Comparison of ENCODE assay signal across 23 cellular contexts in the genomic region with DNA sequence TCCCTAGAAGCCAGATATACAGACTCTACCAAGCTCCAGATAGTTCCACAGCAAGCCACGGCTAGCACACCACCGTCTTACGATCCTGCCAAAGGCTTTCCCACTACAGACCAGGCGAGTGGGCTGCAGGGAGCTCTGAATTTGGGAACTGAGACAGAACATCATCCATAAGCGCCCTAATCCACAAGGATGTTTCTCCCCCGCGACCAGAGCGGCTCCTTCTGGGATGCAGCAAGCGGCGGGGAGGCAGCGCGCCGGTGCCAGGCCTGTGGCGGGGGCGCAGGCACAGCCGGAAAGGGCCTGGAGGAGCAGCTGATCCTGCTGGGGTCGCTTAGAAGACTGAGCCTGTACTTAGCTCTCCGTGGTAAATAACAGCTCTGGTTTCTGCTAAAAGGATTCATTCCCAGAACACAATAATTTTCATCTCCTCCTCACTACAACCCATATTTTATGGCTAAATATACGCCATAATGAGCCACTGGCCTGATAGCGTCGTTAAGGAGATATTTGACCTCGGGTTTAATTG. TPM values are rescaled to one million over a fixed set of nuclear protein-coding genes. Genes with fewer than 3 reads are reported as not detected.
DNase-seq lines count a peak whose midpoint lies in the region; ATAC-seq and TF ChIP-seq lines count a peak whose summit lies in the region.
"Had no signal": no experiment of that assay in that cellular context is flagged by ENCODE, and none has a peak within 500 bp of the region (broad histone marks: within the 10 kb centered on the region; RNA-seq: fewer than 3 reads in every experiment).

No MANE protein-coding gene starts in this region.

- no peaks in the 10 kb centered on the region for H3K9me2 ChIP-seq in GM23338 (ENCODE audit: insufficient read depth)

- peaks cover 13% of the 10 kb centered on the region; the same call in 1 of the 2 replicates for H4K20me1 ChIP-seq in GM23338 (replicated peaks; ENCODE audit: insufficient read depth)
- no peaks in the 10 kb centered on the region for H4K20me1 ChIP-seq in smooth muscle cell (ENCODE audit: low read depth)

- no peak overlapping the region for H2BK5ac ChIP-seq in mesenchymal stem cell (ENCODE audit: low read depth, low read length, poor library complexity, severe bottlenecking)

- H3K9me3 ChIP-seq in mesenchymal stem cell (ENCODE audit: control insufficient read depth, low read length) (peaks cover 11% of the 10 kb centered on the region), smooth muscle cell (replicated peaks; ENCODE audit: low read depth) (no peaks in the 10 kb centered on the region)
- H3K9me3 ChIP-seq: BLaER1 had no signal

- H3K4me2 ChIP-seq in GM23338 (peak overlapping the region; percentile 77), mesenchymal stem cell (ENCODE audit: low read length, poor library complexity, severe bottlenecking) (no peak overlapping the region), smooth muscle cell (peak overlapping the region; percentile 59)
- H3K4me2 ChIP-seq: BLaER1 had no signal

- H3K27me3 ChIP-seq in GM23338 (ENCODE audit: insufficient read depth) (peaks cover 96% of the 10 kb centered on the region), mesenchymal stem cell (ENCODE audit: control insufficient read depth in 1 of 2, insufficient read depth in 1 of 2, low read length in 2 of 2) (peaks cover 93 to 96% of the 10 kb centered on the region in 2 experiments), smooth muscle cell (ENCODE audit: low read depth) (peaks cover 83% of the 10 kb centered on the region)

- ATAC-seq in GM23338, result peak; percentile 18
- no peak for ATAC-seq in HG03175 (IDR thresholded peaks at IDR 0.05; ENCODE audit: unreplicated experiment)
- ATAC-seq: effector memory CD8-positive, alpha-beta T cell; stimulated activated memory B cell treated with anti-CD40 and anti-IgM and Interleukin-4, amounts not matched to agents 10 μg/mL and 1 μg/mL and 100 μg/mL, for 72 hours; T-cell had no signal

- H2BK120ac ChIP-seq in mesenchymal stem cell (ENCODE audit: low read depth, low read length), result peak overlapping the region; percentile 88

- H2BK12ac ChIP-seq in mesenchymal stem cell (ENCODE audit: low read length in 2 of 2), result peak overlapping the region; percentile 21 to 69

- no peak for TF ChIP-seq CTCF in GM23338 (conservative IDR thresholded peaks at IDR 0.05; ENCODE audit: low read depth in 2 of 2)
- TF ChIP-seq CTCF in chondrocyte (IDR thresholded peaks at IDR 0.05), result no peak
- no peak for TF ChIP-seq CTCF in smooth muscle cell (IDR thresholded peaks at IDR 0.05; ENCODE audit: borderline replicate concordance, insufficient read depth, poor library complexity, severe bottlenecking)

- H3F3A ChIP-seq in GM23338 (replicated peaks; ENCODE audit: low read depth) (peaks cover 4% of the 10 kb centered on the region; the same call in 1 of the 2 replicates), smooth muscle cell (ENCODE audit: low read depth) (peaks cover 6% of the 10 kb centered on the region)

- peak overlapping the region; percentile 55 to 83 for H3K4ac ChIP-seq in mesenchymal stem cell (ENCODE audit: low read depth in 1 of 2, low read length in 2 of 2)

- H3K79me1 ChIP-seq in mesenchymal stem cell (replicated peaks; ENCODE audit: low read length, poor library complexity, severe bottlenecking), result no peaks in the 10 kb centered on the region

- DNase-seq in GM23338 (ENCODE audit: low spot score) (no peak), chondrocyte (ENCODE audit: low spot score) (peak; percentile 43), mesenchymal stem cell (peak; percentile 47), smooth muscle cell (lab: John Stamatoyannopoulos, UW; ENCODE audit: unreplicated experiment) (no peak), HuH-7 (ENCODE audit: low spot score) (no peak)
- no peak for DNase-seq in activated T-helper 1 cell treated with anti-CD3 and anti-CD28 coated beads, Interleukin-12 subunit alpha, Interleukin-12 subunit beta, Interleukin-2, Interleukin-4 antibody, amounts not matched to agents 30 ng/mL and 10 ng/mL and 1 ng/mL, durations not matched to agents 14 hours and 24 hours and 36 hours (ENCODE audit: low spot score)
- no peak for DNase-seq in activated CD4-positive, alpha-beta T cell treated with anti-CD3 and anti-CD28 coated beads, Interleukin-2, amount 50 U/mL, for 1 hour
- DNase-seq: activated CD4-positive, alpha-beta T cell treated with anti-CD3 and anti-CD28 coated beads, Interleukin-2, amount 10 ng/mL, durations not matched to agents 24 days and 14 days; activated naive CD8-positive, alpha-beta T cell treated with anti-CD3 and anti-CD28 coated beads, Interleukin-2, amount 10 ng/mL, durations not matched to agents 7 days and 5 days; cerebellar nuclear complex; effector memory CD8-positive, alpha-beta T cell; NCI-H1105 treated with DMSO at 0.1 percent for 48 hours; NK-92 treated with Interleukin-12 subunit alpha and Interleukin-12 subunit beta, amount 100 ng/mL, for 24 hours; SIG-M5; stimulated activated CD4-positive, alpha-beta T cell treated with anti-CD3 and anti-CD28 coated beads, Interleukin-2, amount 100 ng/mL, for 24 hours; T-cell had no signal

- peak overlapping the region; percentile 88 for H4K8ac ChIP-seq in mesenchymal stem cell (ENCODE audit: low read length)

- peaks cover 25% of the 10 kb centered on the region; the same call in 1 of the 2 replicates for H3K4me1 ChIP-seq in GM23338 (ENCODE audit: insufficient read depth)
- H3K4me1 ChIP-seq in mesenchymal stem cell (ENCODE audit: control insufficient read depth, insufficient read depth, low read depth, low read length), result peaks cover 5% of the 10 kb centered on the region
- peaks cover 48% of the 10 kb centered on the region for H3K4me1 ChIP-seq in smooth muscle cell (ENCODE audit: low read depth)
- H3K4me1 ChIP-seq: BLaER1 had no signal

- no peak overlapping the region for H3K14ac ChIP-seq in mesenchymal stem cell (ENCODE audit: low read length in 2 of 2)

- peak overlapping the region in 1 of 2 experiments; percentile 87 for H3K23ac ChIP-seq in mesenchymal stem cell (ENCODE audit: low read length in 2 of 2)

- WGBS in mesenchymal stem cell, result 33% methylated on average over 22 of the region's 22 CpGs
- WGBS in smooth muscle cell (ENCODE audit: low lambda C conversion rate), result 20% methylated on average over 22 of the region's 22 CpGs

- H3K36me3 ChIP-seq in GM23338 (ENCODE audit: insufficient read depth) (no peaks in the 10 kb centered on the region), mesenchymal stem cell (ENCODE audit: control insufficient read depth in 1 of 2, insufficient read depth in 2 of 2, low read depth in 1 of 2, low read length in 2 of 2) (no peaks in the 10 kb centered on the region), smooth muscle cell (ENCODE audit: low read depth) (no peaks in the 10 kb centered on the region)
- H3K36me3 ChIP-seq: BLaER1 had no signal

- H3K27ac Mint-ChIP-seq in GM23338, result no peak overlapping the region
- H3K27ac Mint-ChIP-seq in chondrocyte (ENCODE audit: unreplicated experiment), result no peak overlapping the region
- no peak overlapping the region for H3K27ac Mint-ChIP-seq in activated T-helper 1 cell treated with anti-CD3 and anti-CD28 coated beads, Interleukin-12 subunit alpha, Interleukin-12 subunit beta, Interleukin-2, Interleukin-4 antibody, amounts not matched to agents 30 ng/mL and 10 ng/mL and 1 ng/mL, durations not matched to agents 14 hours and 24 hours and 36 hours
- H3K27ac Mint-ChIP-seq: activated CD4-positive, alpha-beta T cell treated with anti-CD3 and anti-CD28 coated beads, Interleukin-2, amount 10 ng/mL, durations not matched to agents 24 days and 14 days; activated naive CD8-positive, alpha-beta T cell treated with anti-CD3 and anti-CD28 coated beads, Interleukin-2, amount 10 ng/mL, durations not matched to agents 7 days and 5 days; effector memory CD8-positive, alpha-beta T cell; nephron; stimulated activated memory B cell treated with anti-CD40 and anti-IgM and Interleukin-4, amounts not matched to agents 10 μg/mL and 1 μg/mL and 100 μg/mL, for 72 hours; T-cell had no signal

- H2AFZ ChIP-seq in GM23338 (no peak overlapping the region), mesenchymal stem cell (ENCODE audit: low read depth, low read length) (no peak overlapping the region), smooth muscle cell (ENCODE audit: low read depth) (no peak overlapping the region)

- peak overlapping the region; percentile 88 for H4K91ac ChIP-seq in mesenchymal stem cell (ENCODE audit: low read length)

- H3K9ac ChIP-seq in mesenchymal stem cell (ENCODE audit: low read length) (no peak overlapping the region), smooth muscle cell (ENCODE audit: low read depth) (no peak overlapping the region)
- H3K9ac ChIP-seq: BLaER1 had no signal

- peak overlapping the region; percentile 44 for H3K4me3 ChIP-seq in GM23338
- no peak overlapping the region for H3K4me3 ChIP-seq in mesenchymal stem cell (ENCODE audit: insufficient read depth in 1 of 2, low read depth in 1 of 2, low read length in 2 of 2)
- H3K4me3 ChIP-seq in smooth muscle cell, result no peak overlapping the region
- H3K4me3 ChIP-seq: BLaER1 had no signal

- H3K4me1 Mint-ChIP-seq in GM23338 (peaks cover 37% of the 10 kb centered on the region), chondrocyte (ENCODE audit: low read depth) (peaks cover 5% of the 10 kb centered on the region)
- no peaks in the 10 kb centered on the region for H3K4me1 Mint-ChIP-seq in activated T-helper 1 cell treated with anti-CD3 and anti-CD28 coated beads, Interleukin-12 subunit alpha, Interleukin-12 subunit beta, Interleukin-2, Interleukin-4 antibody, amounts not matched to agents 30 ng/mL and 10 ng/mL and 1 ng/mL, durations not matched to agents 14 hours and 24 hours and 36 hours (ENCODE audit: low read depth)
- H3K4me1 Mint-ChIP-seq: activated CD4-positive, alpha-beta T cell treated with anti-CD3 and anti-CD28 coated beads, Interleukin-2, amount 10 ng/mL, durations not matched to agents 24 days and 14 days; activated naive CD8-positive, alpha-beta T cell treated with anti-CD3 and anti-CD28 coated beads, Interleukin-2, amount 10 ng/mL, durations not matched to agents 7 days and 5 days; stimulated activated memory B cell treated with anti-CD40 and anti-IgM and Interleukin-4, amounts not matched to agents 10 μg/mL and 1 μg/mL and 100 μg/mL, for 72 hours; T-cell had no signal

- peaks cover 91% of the 10 kb centered on the region for H3K27me3 Mint-ChIP-seq in GM23338 (ENCODE audit: insufficient read depth, low read depth, poor library complexity)
- peaks cover 81% of the 10 kb centered on the region for H3K27me3 Mint-ChIP-seq in chondrocyte (ENCODE audit: low read depth)
- peaks cover 54% of the 10 kb centered on the region for H3K27me3 Mint-ChIP-seq in activated T-helper 1 cell treated with anti-CD3 and anti-CD28 coated beads, Interleukin-12 subunit alpha, Interleukin-12 subunit beta, Interleukin-2, Interleukin-4 antibody, amounts not matched to agents 30 ng/mL and 10 ng/mL and 1 ng/mL, durations not matched to agents 14 hours and 24 hours and 36 hours (ENCODE audit: insufficient read depth)

- peak overlapping the region; percentile 43; the same call in 1 of the 3 replicates for H3K4me3 Mint-ChIP-seq in GM23338
- no peak overlapping the region for H3K4me3 Mint-ChIP-seq in chondrocyte (ENCODE audit: unreplicated experiment)
- H3K4me3 Mint-ChIP-seq in activated T-helper 1 cell treated with anti-CD3 and anti-CD28 coated beads, Interleukin-12 subunit alpha, Interleukin-12 subunit beta, Interleukin-2, Interleukin-4 antibody, amounts not matched to agents 30 ng/mL and 10 ng/mL and 1 ng/mL, durations not matched to agents 14 hours and 24 hours and 36 hours, result no peak overlapping the region
- H3K4me3 Mint-ChIP-seq: activated CD4-positive, alpha-beta T cell treated with anti-CD3 and anti-CD28 coated beads, Interleukin-2, amount 10 ng/mL, durations not matched to agents 24 days and 14 days; activated naive CD8-positive, alpha-beta T cell treated with anti-CD3 and anti-CD28 coated beads, Interleukin-2, amount 10 ng/mL, durations not matched to agents 7 days and 5 days; effector memory CD8-positive, alpha-beta T cell; nephron; stimulated activated memory B cell treated with anti-CD40 and anti-IgM and Interleukin-4, amounts not matched to agents 10 μg/mL and 1 μg/mL and 100 μg/mL, for 72 hours; T-cell had no signal

- intact Hi-C loops in activated T-helper 1 cell treated with anti-CD3 and anti-CD28 coated beads, Interleukin-12 subunit alpha, Interleukin-12 subunit beta, Interleukin-2, Interleukin-4 antibody, amounts not matched to agents 30 ng/mL and 10 ng/mL and 1 ng/mL, durations not matched to agents 14 hours and 24 hours and 36 hours (cut with micrococcal nuclease), result loop anchor here (2.0 kb wide), 1 partner anchor 21 kb away; no protein-coding TSS in a partner anchor

- peak overlapping the region; percentile 75 to 85 for H3K18ac ChIP-seq in mesenchymal stem cell (ENCODE audit: low read depth in 1 of 2, low read length in 2 of 2)

- H3K36me3 Mint-ChIP-seq in GM23338 (ENCODE audit: low read depth) (no peaks in the 10 kb centered on the region), chondrocyte (ENCODE audit: low read depth) (peaks cover 1% of the 10 kb centered on the region)
- H3K36me3 Mint-ChIP-seq in activated T-helper 1 cell treated with anti-CD3 and anti-CD28 coated beads, Interleukin-12 subunit alpha, Interleukin-12 subunit beta, Interleukin-2, Interleukin-4 antibody, amounts not matched to agents 30 ng/mL and 10 ng/mL and 1 ng/mL, durations not matched to agents 14 hours and 24 hours and 36 hours (ENCODE audit: low read depth), result no peaks in the 10 kb centered on the region
- H3K36me3 Mint-ChIP-seq: activated naive CD8-positive, alpha-beta T cell treated with anti-CD3 and anti-CD28 coated beads, Interleukin-2, amount 10 ng/mL, durations not matched to agents 7 days and 5 days; stimulated activated memory B cell treated with anti-CD40 and anti-IgM and Interleukin-4, amounts not matched to agents 10 μg/mL and 1 μg/mL and 100 μg/mL, for 72 hours; T-cell had no signal

- peak overlapping the region; percentile 83 for H2BK15ac ChIP-seq in mesenchymal stem cell (ENCODE audit: low read depth, poor library complexity, severe bottlenecking)

- H3K79me2 ChIP-seq in GM23338 (replicated peaks; ENCODE audit: insufficient read depth) (no peaks in the 10 kb centered on the region), smooth muscle cell (ENCODE audit: low read depth) (no peaks in the 10 kb centered on the region)

- no peak overlapping the region for H2AK5ac ChIP-seq in mesenchymal stem cell (ENCODE audit: low read length, severe bottlenecking)

- H3K9me3 Mint-ChIP-seq in GM23338 (peaks cover 3% of the 10 kb centered on the region; the same call in 2 of the 3 replicates), chondrocyte (ENCODE audit: low read depth) (no peaks in the 10 kb centered on the region)
- H3K9me3 Mint-ChIP-seq in activated T-helper 1 cell treated with anti-CD3 and anti-CD28 coated beads, Interleukin-12 subunit alpha, Interleukin-12 subunit beta, Interleukin-2, Interleukin-4 antibody, amounts not matched to agents 30 ng/mL and 10 ng/mL and 1 ng/mL, durations not matched to agents 14 hours and 24 hours and 36 hours, result no peaks in the 10 kb centered on the region
- H3K9me3 Mint-ChIP-seq: activated CD4-positive, alpha-beta T cell treated with anti-CD3 and anti-CD28 coated beads, Interleukin-2, amount 10 ng/mL, durations not matched to agents 24 days and 14 days; activated naive CD8-positive, alpha-beta T cell treated with anti-CD3 and anti-CD28 coated beads, Interleukin-2, amount 10 ng/mL, durations not matched to agents 7 days and 5 days; effector memory CD8-positive, alpha-beta T cell; stimulated activated memory B cell treated with anti-CD40 and anti-IgM and Interleukin-4, amounts not matched to agents 10 μg/mL and 1 μg/mL and 100 μg/mL, for 72 hours; T-cell had no signal

- H3K27ac ChIP-seq in GM23338 (ENCODE audit: low read depth), result no peak overlapping the region
- no peak overlapping the region for H3K27ac ChIP-seq in mesenchymal stem cell (ENCODE audit: low read length, poor library complexity, severe bottlenecking)
- no peak overlapping the region for H3K27ac ChIP-seq in smooth muscle cell (ENCODE audit: low read depth)
- H3K27ac ChIP-seq: BLaER1, HL-60 had no signal

RNA-seq across cellular contexts. Expression of a gene that starts 16.2 kb away (rescaled TPM):
- total RNA-seq in GM23338 (2014; rRNA removed; shearing (Covaris generic)), result 0.10 TPM in 1 of 2 replicates, not detected in the other
- 0.15 TPM in 1 of 2 replicates, not detected in the other for polyA plus RNA-seq in GM23338 (2016; fragmentation: Nextera tagmentation; extraction: Ambion mirVana)
- not detected in 3 replicates for total RNA-seq in chondrocyte
- 145 TPM for polyA plus RNA-seq in mesenchymal stem cell (2013, experiment 1 of 2)
- polyA plus RNA-seq in mesenchymal stem cell (2013, experiment 2 of 2), result 149 TPM
- total RNA-seq in smooth muscle cell, result 15.6 and 24.7 TPM in 2 replicates
- 30.5 and 31.5 TPM in 2 replicates for polyA plus RNA-seq in smooth muscle cell
- not detected in 2 replicates for total RNA-seq in activated T-helper 1 cell treated with anti-CD3 and anti-CD28 coated beads, Interleukin-12 subunit alpha, Interleukin-12 subunit beta, Interleukin-2, Interleukin-4 antibody, amounts not matched to agents 30 ng/mL and 10 ng/mL and 1 ng/mL, durations not matched to agents 14 hours and 24 hours and 36 hours
- total RNA-seq: activated CD4-positive, alpha-beta T cell treated with anti-CD3 and anti-CD28 coated beads, Interleukin-2, amount 10 ng/mL, durations not matched to agents 24 days and 14 days; activated naive CD8-positive, alpha-beta T cell treated with anti-CD3 and anti-CD28 coated beads, Interleukin-2, amount 10 ng/mL, durations not matched to agents 7 days and 5 days; skeletal muscle tissue had no signal
- polyA plus RNA-seq: IgD-negative memory B cell had no signal

Comparison
In these comparisons a context has a peak if more than half of its experiments do, and no peak if none do; other contexts are left out.
1. DNase-seq: peak in chondrocyte (single experiment) and mesenchymal stem cell (single experiment); none in GM23338 (single experiment), smooth muscle cell (single experiment), activated T-helper 1 cell treated with anti-CD3 and anti-CD28 coated beads, Interleukin-12 subunit alpha, Interleukin-12 subunit beta, Interleukin-2, Interleukin-4 antibody, amounts not matched to agents 30 ng/mL and 10 ng/mL and 1 ng/mL, durations not matched to agents 14 hours and 24 hours and 36 hours (single experiment), activated CD4-positive, alpha-beta T cell treated with anti-CD3 and anti-CD28 coated beads, Interleukin-2, amount 50 U/mL, for 1 hour (single experiment) and HuH-7 (single experiment).
2. RNA of a gene that starts 16.2 kb away (total RNA-seq): 15.6 to 24.7 TPM in smooth muscle cell; 0.10 TPM in GM23338, not detected in chondrocyte and not detected in activated T-helper 1 cell treated with anti-CD3 and anti-CD28 coated beads, Interleukin-12 subunit alpha, Interleukin-12 subunit beta, Interleukin-2, Interleukin-4 antibody, amounts not matched to agents 30 ng/mL and 10 ng/mL and 1 ng/mL, durations not matched to agents 14 hours and 24 hours and 36 hours; every median in the first group is over 10 times any median in the second.